In genomic region chr13:92354583-92354982, GRCh38 we compare ENCODE assay signal across 27 cellular contexts.
"Had no signal": no experiment of that assay in that cellular context is flagged by ENCODE, and none has a peak within 500 bp of the region (broad histone marks: within the 10 kb centered on the region; RNA-seq: fewer than 3 reads in every experiment).

No MANE protein-coding gene starts in this region.

- H3K4me3 Mint-ChIP-seq: activated CD4-positive, alpha-beta T cell treated with anti-CD3 and anti-CD28 coated beads, Interleukin-2, amount 10 ng/mL, durations not matched to agents 7 days and 5 days; activated CD8-positive, alpha-beta memory T cell treated with anti-CD3 and anti-CD28 coated beads, Interleukin-2, amount 10 ng/mL, durations not matched to agents 7 days and 5 days; activated CD8-positive, alpha-beta T cell treated with anti-CD3 and anti-CD28 coated beads for 36 hours; activated naive CD8-positive, alpha-beta T cell; brain; naive thymus-derived CD4-positive, alpha-beta T cell; neural crest cell; type B pancreatic cell had no signal

- FAIRE-seq: keratinocyte had no signal

- H3K4me1 ChIP-seq: gastrocnemius medialis, heart left ventricle, left lung, spleen, vagina had no signal

- H3K9me3 ChIP-seq: gastrocnemius medialis, sigmoid colon, thoracic aorta, vagina had no signal

- H3K36me3 ChIP-seq: gastrocnemius medialis, heart left ventricle, left lung, sigmoid colon, spleen, thoracic aorta, vagina had no signal

- H3K4me1 Mint-ChIP-seq: activated CD4-positive, alpha-beta T cell treated with anti-CD3 and anti-CD28 coated beads, Interleukin-2, amount 10 ng/mL, durations not matched to agents 7 days and 5 days; activated CD8-positive, alpha-beta memory T cell treated with anti-CD3 and anti-CD28 coated beads, Interleukin-2, amount 10 ng/mL, durations not matched to agents 7 days and 5 days; brain; naive thymus-derived CD4-positive, alpha-beta T cell; neural crest cell had no signal

- H3K27me3 Mint-ChIP-seq: activated CD4-positive, alpha-beta T cell treated with anti-CD3 and anti-CD28 coated beads, Interleukin-2, amount 10 ng/mL, durations not matched to agents 7 days and 5 days; activated CD8-positive, alpha-beta memory T cell treated with anti-CD3 and anti-CD28 coated beads, Interleukin-2, amount 10 ng/mL, durations not matched to agents 7 days and 5 days; activated CD8-positive, alpha-beta T cell treated with anti-CD3 and anti-CD28 coated beads for 36 hours; activated naive CD8-positive, alpha-beta T cell; brain; naive thymus-derived CD4-positive, alpha-beta T cell; type B pancreatic cell had no signal

- H3K4me3 ChIP-seq: gastrocnemius medialis, heart left ventricle, left lung, lung, sigmoid colon, spleen, thoracic aorta, vagina had no signal

- H3K36me3 Mint-ChIP-seq: activated CD8-positive, alpha-beta memory T cell treated with anti-CD3 and anti-CD28 coated beads, Interleukin-2, amount 10 ng/mL, durations not matched to agents 7 days and 5 days; activated naive CD8-positive, alpha-beta T cell; brain; naive thymus-derived CD4-positive, alpha-beta T cell; type B pancreatic cell had no signal

- H3K27ac ChIP-seq: gastrocnemius medialis, heart left ventricle, left lung, sigmoid colon, spleen, thoracic aorta, vagina, VCaP had no signal

- H3K27me3 ChIP-seq: gastrocnemius medialis, heart left ventricle, left lung, sigmoid colon, spleen, vagina had no signal

- DNase-seq: activated CD4-positive, alpha-beta T cell treated with anti-CD3 and anti-CD28 coated beads, Interleukin-2, amount 10 ng/mL, durations not matched to agents 7 days and 5 days; activated CD4-positive, CD25-positive, alpha-beta regulatory T cell treated with anti-CD3 and anti-CD28 coated beads, Interleukin-2, amount 50 U/mL, for 72 hours; activated CD8-positive, alpha-beta memory T cell treated with anti-CD3 and anti-CD28 coated beads, Interleukin-2, amount 10 ng/mL, durations not matched to agents 7 days and 5 days; activated CD8-positive, alpha-beta T cell treated with anti-CD3 and anti-CD28 coated beads for 36 hours; amniotic stem cell; caudate nucleus; dermis blood vessel endothelial cell; effector CD8-positive, alpha-beta T cell; erythroblast; gastrocnemius medialis; heart left ventricle; left lung; naive thymus-derived CD4-positive, alpha-beta T cell; posterior cingulate gyrus; sigmoid colon; spleen; stimulated activated CD4-positive, alpha-beta T cell treated with anti-CD3 and anti-CD28 coated beads, Interleukin-4, amount 100 ng/mL, for 24 hours; stimulated activated naive CD4-positive, alpha-beta T cell treated with Interleukin-2 at 50 U/mL for 16 hours had no signal

- H3K9me3 Mint-ChIP-seq: activated CD4-positive, alpha-beta T cell treated with anti-CD3 and anti-CD28 coated beads, Interleukin-2, amount 10 ng/mL, durations not matched to agents 7 days and 5 days; type B pancreatic cell had no signal

- ATAC-seq: activated CD8-positive, alpha-beta memory T cell treated with anti-CD3 and anti-CD28 coated beads, Interleukin-2, amount 10 ng/mL, durations not matched to agents 7 days and 5 days; activated CD8-positive, alpha-beta T cell treated with anti-CD3 and anti-CD28 coated beads for 36 hours; gastrocnemius medialis; naive thymus-derived CD4-positive, alpha-beta T cell had no signal

- H3K27ac Mint-ChIP-seq: activated CD4-positive, alpha-beta T cell treated with anti-CD3 and anti-CD28 coated beads, Interleukin-2, amount 10 ng/mL, durations not matched to agents 7 days and 5 days; activated CD8-positive, alpha-beta memory T cell treated with anti-CD3 and anti-CD28 coated beads, Interleukin-2, amount 10 ng/mL, durations not matched to agents 7 days and 5 days; activated CD8-positive, alpha-beta T cell treated with anti-CD3 and anti-CD28 coated beads for 36 hours; activated naive CD8-positive, alpha-beta T cell; brain; naive thymus-derived CD4-positive, alpha-beta T cell; type B pancreatic cell had no signal
